Comparison of ENCODE assay signal across 25 cellular contexts in genomic region chr20:11786108-11786507, GRCh38.
"Had no signal": no experiment of that assay in that cellular context is flagged by ENCODE, and none has a peak within 500 bp of the region (broad histone marks: within the 10 kb centered on the region; RNA-seq: fewer than 3 reads in every experiment).

No MANE protein-coding gene starts in this region.

- H3K27ac ChIP-seq: colonic mucosa, epithelial cell of prostate, esophagus squamous epithelium, gastrocnemius medialis, heart right ventricle, left lung, lower lobe of right lung had no signal

- H3K4me1 ChIP-seq: colonic mucosa, esophagus squamous epithelium, gastrocnemius medialis, heart right ventricle, left lung, lower lobe of right lung had no signal

- H3K27me3 ChIP-seq: colonic mucosa, esophagus squamous epithelium, gastrocnemius medialis, heart right ventricle, left lung had no signal

- ATAC-seq: effector memory CD8-positive, alpha-beta T cell; esophagus mucosa; gastrocnemius medialis; heart right ventricle; left cardiac atrium; left lung; left ventricle myocardium superior; lower lobe of right lung; mucosa of descending colon had no signal

- FAIRE-seq: endometrium, islet of Langerhans, keratinocyte had no signal

- H3K4me3 ChIP-seq: colonic mucosa, esophagus squamous epithelium, gastrocnemius medialis, heart right ventricle, left lung, lower lobe of right lung, mucosa of descending colon had no signal

- H3K9me3 ChIP-seq: colonic mucosa, esophagus squamous epithelium, gastrocnemius medialis, heart right ventricle, left lung, lower lobe of right lung, mucosa of descending colon had no signal

- H3K36me3 ChIP-seq: colonic mucosa, esophagus squamous epithelium, gastrocnemius medialis, heart right ventricle, left lung, lower lobe of right lung had no signal

- DNase-seq: colonic mucosa; cortex of kidney; effector CD8-positive, alpha-beta T cell; effector memory CD8-positive, alpha-beta T cell; endodermal cell; erythroblast; esophagus squamous epithelium; foreskin fibroblast; foreskin melanocyte; gastrocnemius medialis; glutamatergic neuron; heart right ventricle; hippocampal formation; left cardiac atrium; left lung; left ventricle myocardium superior; lower lobe of right lung; mesenchymal stem cell; mucosa of descending colon; naive B cell had no signal
